Comparison of ENCODE assay signal across 21 cellular contexts in genomic region chr3:32315441-32315840, GRCh38.
"Had no signal": no experiment of that assay in that cellular context is flagged by ENCODE, and none has a peak within 500 bp of the region (broad histone marks: within the 10 kb centered on the region; RNA-seq: fewer than 3 reads in every experiment).

No MANE protein-coding gene starts in this region.

- H3K27me3 ChIP-seq: esophagus squamous epithelium, gastroesophageal sphincter, suprapubic skin, thyroid gland had no signal

- DNase-seq: dermis blood vessel endothelial cell; esophagus squamous epithelium; foreskin fibroblast; immature natural killer cell; kidney; left colon; mammary epithelial cell; naive thymus-derived CD4-positive, alpha-beta T cell; nephron progenitor cell; posterior cingulate gyrus; right cardiac atrium; stimulated activated CD4-positive, alpha-beta T cell treated with anti-CD3 and anti-CD28 coated beads, Interleukin-2, amount 100 ng/mL, for 48 hours; stimulated activated naive CD8-positive, alpha-beta T cell treated with anti-CD3 and anti-CD28 coated beads, Interleukin-15, Interleukin-2, amounts not matched to agents 100 U/mL and 50 U/mL, for 24 hours; thyroid gland had no signal

- H3K27me3 Mint-ChIP-seq: naive thymus-derived CD4-positive, alpha-beta T cell had no signal

- H3K36me3 ChIP-seq: esophagus squamous epithelium, gastroesophageal sphincter, neutrophil, suprapubic skin, thyroid gland had no signal

- H3K4me2 ChIP-seq: smooth muscle cell had no signal

- H3K27ac ChIP-seq: esophagus squamous epithelium, gastroesophageal sphincter, neutrophil, suprapubic skin, thyroid gland had no signal

- H3K4me3 ChIP-seq: esophagus squamous epithelium, gastroesophageal sphincter, smooth muscle cell, suprapubic skin, thyroid gland had no signal

- FAIRE-seq: colon, kidney, urothelium cell line had no signal

- H3K36me3 Mint-ChIP-seq: immature natural killer cell had no signal

- H3K27ac Mint-ChIP-seq: immature natural killer cell, nephron progenitor cell had no signal

- H3K9me3 ChIP-seq: esophagus squamous epithelium, gastroesophageal sphincter, neutrophil, suprapubic skin, thyroid gland had no signal

- H3K4me1 ChIP-seq: suprapubic skin had no signal

- H3K4me3 Mint-ChIP-seq: immature natural killer cell; naive thymus-derived CD4-positive, alpha-beta T cell; nephron progenitor cell; type B pancreatic cell had no signal

- H3K4me1 Mint-ChIP-seq: immature natural killer cell had no signal

- H3K9me3 Mint-ChIP-seq: immature natural killer cell; naive thymus-derived CD4-positive, alpha-beta T cell had no signal
